Comparison of ENCODE assay signal across 28 cellular contexts in genomic region chr7:52811537-52811936, GRCh38.
"Had no signal": no experiment of that assay in that cellular context is flagged by ENCODE, and none has a peak within 500 bp of the region (broad histone marks: within the 10 kb centered on the region; RNA-seq: fewer than 3 reads in every experiment).

No MANE protein-coding gene starts in this region.

- H3K36me3 ChIP-seq: colonic mucosa, esophagus muscularis mucosa, esophagus squamous epithelium, gastrocnemius medialis, gastroesophageal sphincter, heart left ventricle, heart right ventricle had no signal

- H3K27ac ChIP-seq: colonic mucosa, coronary artery, dorsolateral prefrontal cortex, epithelial cell of prostate, esophagus muscularis mucosa, esophagus squamous epithelium, foreskin keratinocyte, gastrocnemius medialis, gastroesophageal sphincter, heart left ventricle, heart right ventricle had no signal

- DNase-seq: colonic mucosa; cortex of kidney; dermis blood vessel endothelial cell; dorsolateral prefrontal cortex; effector CD4-positive, alpha-beta T cell; effector CD8-positive, alpha-beta T cell; effector memory CD4-positive, alpha-beta T cell; effector memory CD8-positive, alpha-beta T cell; endodermal cell; erythroblast; esophagus squamous epithelium; foreskin fibroblast; foreskin keratinocyte; foreskin melanocyte; gastrocnemius medialis; glutamatergic neuron; head of caudate nucleus; heart left ventricle; heart right ventricle had no signal

- H3K9me3 ChIP-seq: colonic mucosa, gastrocnemius medialis had no signal

- H3K4me3 ChIP-seq: colonic mucosa, coronary artery, dorsolateral prefrontal cortex, esophagus muscularis mucosa, esophagus squamous epithelium, gastrocnemius medialis, gastroesophageal sphincter, heart left ventricle, heart right ventricle had no signal

- H3K4me1 ChIP-seq: colonic mucosa, esophagus muscularis mucosa, esophagus squamous epithelium, foreskin keratinocyte, gastrocnemius medialis, gastroesophageal sphincter, heart left ventricle, heart right ventricle had no signal

- FAIRE-seq: colon, endometrium, endothelial cell of umbilical vein, frontal cortex had no signal

- ATAC-seq: effector memory CD8-positive, alpha-beta T cell; esophagus mucosa; foreskin keratinocyte; gastrocnemius medialis; gastroesophageal sphincter; heart left ventricle; heart right ventricle had no signal

- H3K27me3 ChIP-seq: colonic mucosa, dorsolateral prefrontal cortex, esophagus muscularis mucosa, esophagus squamous epithelium, foreskin keratinocyte, gastrocnemius medialis, gastroesophageal sphincter, heart left ventricle, heart right ventricle had no signal
